In the genomic region with DNA sequence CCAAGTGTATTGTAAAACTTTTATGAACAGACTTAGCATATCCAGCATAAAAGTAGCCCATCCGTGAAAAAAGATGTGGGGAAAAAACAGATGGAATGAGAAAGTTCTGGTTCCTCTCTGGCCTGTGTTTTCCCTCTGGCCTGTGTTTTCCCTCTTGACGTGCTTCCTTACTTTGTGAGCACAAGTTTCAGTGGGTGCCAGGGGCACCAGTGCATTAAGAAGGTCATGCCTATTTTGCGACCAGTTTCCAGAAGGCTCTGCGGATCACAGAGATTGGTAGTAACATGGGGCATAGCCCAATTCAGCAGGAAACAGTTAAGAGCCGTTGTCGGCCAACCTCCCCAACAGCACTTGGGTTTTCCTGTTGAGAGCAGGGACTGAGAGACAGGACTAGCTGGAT, we compare ENCODE assay signal across 17 cellular contexts. TPM values are rescaled to one million over a fixed set of nuclear protein-coding genes. Genes with fewer than 3 reads are reported as not detected.
DNase-seq lines count a peak whose midpoint lies in the region; ATAC-seq and TF ChIP-seq lines count a peak whose summit lies in the region.
"Had no signal": no experiment of that assay in that cellular context is flagged by ENCODE, and none has a peak within 500 bp of the region (broad histone marks: within the 10 kb centered on the region; RNA-seq: fewer than 3 reads in every experiment).

No MANE protein-coding gene starts in this region.

- H2BK5ac ChIP-seq in H9 (ENCODE audit: insufficient read length, low read length), result no peak overlapping the region

- no peaks in the 10 kb centered on the region for H3K9me3 ChIP-seq in BLaER1
- H3K9me3 ChIP-seq in H9 (ENCODE audit: control insufficient read depth, low read depth, low read length), result no peaks in the 10 kb centered on the region
- no peaks in the 10 kb centered on the region for H3K9me3 ChIP-seq in hepatocyte (ENCODE audit: low read depth)
- H3K9me3 ChIP-seq in thyroid gland, result no peaks in the 10 kb centered on the region
- H3K9me3 ChIP-seq: Caco-2 had no signal

- peaks cover 14% of the 10 kb centered on the region; the same call in 1 of the 2 replicates for H4K20me1 ChIP-seq in BLaER1
- no peaks in the 10 kb centered on the region for H4K20me1 ChIP-seq in H9 (ENCODE audit: control insufficient read depth, insufficient read depth, insufficient read length)
- no peaks in the 10 kb centered on the region for H4K20me1 ChIP-seq in hepatocyte (ENCODE audit: insufficient read depth, poor library complexity, severe bottlenecking)

- H3K14ac ChIP-seq in H9 (ENCODE audit: insufficient read depth, low read length), result no peak overlapping the region

- no peaks in the 10 kb centered on the region for H3K27me3 ChIP-seq in BLaER1
- H3K27me3 ChIP-seq in H9 (ENCODE audit: insufficient read depth, low read length), result no peaks in the 10 kb centered on the region
- H3K27me3 ChIP-seq in hepatocyte, result no peaks in the 10 kb centered on the region
- H3K27me3 ChIP-seq in thyroid gland, result no peaks in the 10 kb centered on the region

- peaks cover 14 to 21% of the 10 kb centered on the region in 2 experiments for H3K4me1 Mint-ChIP-seq in H9

- H3K56ac ChIP-seq in H9 (ENCODE audit: insufficient read length, low read depth, low read length), result no peak overlapping the region

- WGBS in H9 (ENCODE audit: extremely low coverage, insufficient read length, low lambda C conversion rate), result no CpG with 5 or more reads among the region's 6 CpGs
- 75% methylated on average over 6 of the region's 6 CpGs for WGBS in hepatocyte (ENCODE audit: low lambda C conversion rate, missing lambda C conversion rate)
- WGBS in thyroid gland, 2 donors, result 33 to 56% methylated on average over 6 of the region's 6 CpGs

- H2BK15ac ChIP-seq in H9 (ENCODE audit: low read depth, low read length), result no peak overlapping the region

- H4K8ac ChIP-seq in H9 (replicated peaks; ENCODE audit: insufficient read length, low read depth, low read length), result no peak overlapping the region

- no peak overlapping the region for H3T11ph ChIP-seq in H9 (ENCODE audit: low read length)

- H3K9me3 Mint-ChIP-seq in H9, result no peaks in the 10 kb centered on the region
- H3K9me3 Mint-ChIP-seq: CD8-positive, alpha-beta memory T cell had no signal

- DNase-seq in H9, result no peak
- no peak for DNase-seq in hepatocyte (ENCODE audit: low spot score)
- peak; percentile 71 to 75 for DNase-seq in thyroid gland
- DNase-seq in NCI-H2081 (lab: John Stamatoyannopoulos, UW), result no peak
- DNase-seq in cerebellar cortex (ENCODE audit: low spot score), result no peak
- DNase-seq: 8988T; C1 segment of cervical spinal cord; Caco-2; CD4-positive, CD25-positive, alpha-beta regulatory T cell; CD8-positive, alpha-beta memory T cell; DMS153; DMS79; GDM1; GM23248; H7 had no signal

- H4K5ac ChIP-seq in H9 (ENCODE audit: insufficient read length, low read depth, low read length), result no peak overlapping the region

- peaks cover 42% of the 10 kb centered on the region for H3K4me1 ChIP-seq in BLaER1
- no peaks in the 10 kb centered on the region; the same call in 1 of the 2 replicates for H3K4me1 ChIP-seq in H9 (ENCODE audit: insufficient read depth, low read length)
- H3K4me1 ChIP-seq in hepatocyte (ENCODE audit: insufficient read depth), result peaks cover 24% of the 10 kb centered on the region
- peaks cover 12 to 41% of the 10 kb centered on the region in 2 donors for H3K4me1 ChIP-seq in thyroid gland

- TF ChIP-seq CTCF in H9 (conservative IDR thresholded peaks at IDR 0.05), result no peak
- TF ChIP-seq CTCF in hepatocyte (IDR thresholded peaks at IDR 0.05; ENCODE audit: poor library complexity), result no peak
- no peak for TF ChIP-seq CTCF in thyroid gland (IDR thresholded peaks at IDR 0.05)

- H3K27me3 Mint-ChIP-seq in H9 (ENCODE audit: low read depth), result no peaks in the 10 kb centered on the region; the same call in 1 of the 2 replicates
- H3K27me3 Mint-ChIP-seq: CD4-positive, CD25-positive, alpha-beta regulatory T cell; CD8-positive, alpha-beta memory T cell had no signal

- H3K79me1 ChIP-seq in H9 (ENCODE audit: insufficient read depth, low read depth, low read length, poor library complexity, severe bottlenecking), result no peaks in the 10 kb centered on the region

- no peak overlapping the region for H3K4ac ChIP-seq in H9 (ENCODE audit: low read depth, low read length)

- H2BK120ac ChIP-seq in H9 (ENCODE audit: low read depth, low read length, poor library complexity, severe bottlenecking), result no peak overlapping the region

- H3K4me2 ChIP-seq in BLaER1 (peak overlapping the region; percentile 38), H9 (ENCODE audit: insufficient read depth, insufficient read length, low read length) (no peak overlapping the region), hepatocyte (no peak overlapping the region)

- H2BK12ac ChIP-seq in H9 (ENCODE audit: insufficient read length, low read depth, low read length), result no peak overlapping the region

- peak in 1 of 2 donors; percentile 23 for TF ChIP-seq POLR2A in thyroid gland (IDR thresholded peaks at IDR 0.05)

- intact Hi-C loops in thyroid gland (cut with DNase I), result no loop called here

- H3K79me2 ChIP-seq in H9 (ENCODE audit: insufficient read depth, low read length) (0 out of 2 replicates have a peak, but pooled peaks cover 1% of the 10 kb centered on the region), hepatocyte (peaks cover 7% of the 10 kb centered on the region)

- H2AFZ ChIP-seq in H9 (ENCODE audit: low read length), result no peak overlapping the region
- no peak overlapping the region for H2AFZ ChIP-seq in hepatocyte
- H2AFZ ChIP-seq: GM23248 had no signal

- no peak overlapping the region for H4K91ac ChIP-seq in H9 (ENCODE audit: insufficient read length, low read depth, low read length)

- H3K9ac ChIP-seq in BLaER1 (no peak overlapping the region), H9 (ENCODE audit: extremely low read depth, insufficient read length, low read length) (no peak overlapping the region)
- H3K9ac ChIP-seq: GM23248 had no signal

- H3K18ac ChIP-seq in H9 (ENCODE audit: insufficient read length, low read depth, low read length), result no peak overlapping the region

- H3K9me2 ChIP-seq in hepatocyte (replicated peaks; ENCODE audit: insufficient read depth), result no peaks in the 10 kb centered on the region

- no peaks in the 10 kb centered on the region for H3K23me2 ChIP-seq in H9 (ENCODE audit: insufficient read length, low read depth, low read length, poor library complexity, severe bottlenecking)

- H3K36me3 Mint-ChIP-seq in H9 (ENCODE audit: insufficient read depth in 1 of 3, low read depth in 3 of 3), result peaks cover 0 to 4% (median 4%) of the 10 kb centered on the region in 3 experiments; a peak in 3 of 7 replicates

- H3K23ac ChIP-seq in H9 (ENCODE audit: insufficient read length, low read depth, low read length), result no peak overlapping the region

- H3K36me3 ChIP-seq in BLaER1 (peaks cover 43% of the 10 kb centered on the region), hepatocyte (replicated peaks; ENCODE audit: insufficient read depth, low read depth) (no peaks in the 10 kb centered on the region), thyroid gland (no peaks in the 10 kb centered on the region)

- no peak for ATAC-seq in HG03460 (IDR thresholded peaks at IDR 0.05; ENCODE audit: unreplicated experiment)

- H3K27ac Mint-ChIP-seq in H9, result 0 out of 7 replicates have a peak overlapping the region, but pooled peaks of 2 of the 3 experiments have one; percentile 5 to 24
- H3K27ac Mint-ChIP-seq: CD4-positive, CD25-positive, alpha-beta regulatory T cell had no signal

- H2BK20ac ChIP-seq in H9 (ENCODE audit: low read depth, low read length, poor library complexity, severe bottlenecking), result no peak overlapping the region

- H3K27ac ChIP-seq in BLaER1 (peak overlapping the region; percentile 40; the same call in 1 of the 2 replicates), H9 (ENCODE audit: insufficient read length, low read depth, low read length) (no peak overlapping the region), hepatocyte (peak overlapping the region; percentile 76), thyroid gland (peak overlapping the region; percentile 66 to 93 (median 77))
- H3K27ac ChIP-seq: GM23248 had no signal

- H2AK5ac ChIP-seq in H9 (ENCODE audit: insufficient read length, low read length), result no peak overlapping the region

- H3K4me3 ChIP-seq in BLaER1, result no peak overlapping the region
- H3K4me3 ChIP-seq in hepatocyte, result no peak overlapping the region
- H3K4me3 ChIP-seq in thyroid gland (replicated peaks in 1 of 3), result no peak overlapping the region
- H3K4me3 ChIP-seq: GM23248 had no signal

- no peak overlapping the region for H3K4me3 Mint-ChIP-seq in H9
- H3K4me3 Mint-ChIP-seq: CD4-positive, CD25-positive, alpha-beta regulatory T cell had no signal

RNA-seq across cellular contexts. Expression of a gene that starts 43.7 kb away (rescaled TPM):
- total RNA-seq in H9 (2021) (22.5 and 23.2 TPM in 2 replicates), hepatocyte (60.3 and 78.9 TPM in 2 replicates), thyroid gland (10 to 100 TPM; 55.1 to 85.5 (median 64.0) TPM)
- 34.5 and 37.2 TPM in 2 replicates for polyA plus RNA-seq in hepatocyte
- total RNA-seq: GM23248 had no signal

Comparison
In these comparisons a context has a peak if more than half of its experiments do, and no peak if none do; other contexts are left out.
1. DNase-seq: peak in thyroid gland (2 of 2); none in H9 (single experiment), hepatocyte (single experiment), NCI-H2081 (0 of 2) and cerebellar cortex (single experiment).